8 cellular contexts compared by ENCODE assay signal in genomic region chr9:117296453-117296852, GRCh38.
"Had no signal": no experiment of that assay in that cellular context is flagged by ENCODE, and none has a peak within 500 bp of the region (broad histone marks: within the 10 kb centered on the region; RNA-seq: fewer than 3 reads in every experiment).

No MANE protein-coding gene starts in this region.

- H2AFZ ChIP-seq: GM23338 had no signal

- FAIRE-seq: H1, H54, HTR-8/SVneo, K562 had no signal

- ATAC-seq: GM23338, K562 had no signal

- H3K9me3 Mint-ChIP-seq: GM23338, H9 had no signal

- H3K27ac Mint-ChIP-seq: GM23338 had no signal

- H3K4me3 Mint-ChIP-seq: GM23338, H9 had no signal

- H3K4me3 ChIP-seq: GM23338, K562 had no signal

- H3K4me2 ChIP-seq: GM23338 had no signal

- DNase-seq: H9, HCEC 1CT, KG1 had no signal
